In the genomic region with DNA sequence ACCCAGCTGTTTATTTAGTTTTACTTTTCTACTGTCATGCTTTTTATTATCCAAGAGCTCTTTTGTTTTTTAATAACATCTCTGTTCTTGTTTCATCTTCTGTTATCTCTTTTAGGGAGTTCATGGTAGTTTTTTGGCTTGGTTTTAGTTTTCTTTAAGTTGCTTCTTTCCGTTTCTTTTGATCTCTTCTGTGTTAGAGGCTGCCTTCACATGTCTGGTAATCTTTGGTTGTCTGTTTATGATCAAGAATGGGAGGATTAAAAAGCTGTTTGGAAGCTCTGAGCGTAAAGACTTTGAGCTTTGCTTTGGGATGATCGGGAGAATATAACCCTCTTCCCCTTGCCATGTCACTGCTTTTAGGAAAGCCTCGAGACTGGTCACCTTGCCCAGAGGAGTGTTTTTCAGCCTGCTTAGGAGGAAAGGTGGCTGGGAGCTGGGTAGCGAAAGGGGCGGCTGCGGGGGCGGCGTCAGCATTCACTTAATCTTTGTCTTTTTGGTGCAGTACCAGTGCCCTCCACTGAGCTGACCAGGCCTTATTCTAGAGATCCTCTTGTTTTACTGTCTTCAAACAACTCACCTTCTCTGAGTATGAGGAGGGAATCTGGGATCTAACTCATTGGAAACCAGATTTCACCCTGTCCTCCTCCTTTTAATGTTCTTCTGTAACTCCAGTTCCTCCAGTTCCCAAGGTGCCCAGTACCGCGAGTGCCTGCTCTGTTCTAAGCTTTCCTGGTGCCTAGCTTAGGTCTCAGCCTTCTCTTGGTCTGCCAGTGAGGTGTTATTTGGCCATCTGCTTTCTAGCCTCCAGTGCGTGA, we compare ENCODE assay signal across 8 cellular contexts.
A peak's percentile ranks its signal among the peaks of the same experiment; 100 is the strongest.
DNase-seq lines count a peak whose midpoint lies in the region; ATAC-seq and TF ChIP-seq lines count a peak whose summit lies in the region.

No MANE protein-coding gene starts in this region.

- peaks cover 84% of the 10 kb centered on the region for H3K4me1 Mint-ChIP-seq in activated naive CD8-positive, alpha-beta T cell (ENCODE audit: low read depth)

- ATAC-seq in GM18868 (IDR thresholded peaks at IDR 0.05; ENCODE audit: unreplicated experiment) (peak; percentile 55), SK-N-SH treated with all-trans-retinoic acid at 6 μM for 48 hours (peak; percentile 99), HG02852 (IDR thresholded peaks at IDR 0.05; ENCODE audit: unreplicated experiment) (no peak)

- H3K27me3 Mint-ChIP-seq in activated naive CD8-positive, alpha-beta T cell = no peaks in the 10 kb centered on the region

- H3K9me3 Mint-ChIP-seq in activated naive CD8-positive, alpha-beta T cell (ENCODE audit: low read depth) = no peaks in the 10 kb centered on the region

- peak overlapping the region; percentile 97 for H3K27ac Mint-ChIP-seq in activated naive CD8-positive, alpha-beta T cell

- DNase-seq in iPS-NIHi11 (ENCODE audit: low spot score) (peak; percentile 93), NCI-H748 treated with DMSO at 0.1 percent for 48 hours (lab: John Stamatoyannopoulos, UW) (no peak), NCI-H128 (lab: John Stamatoyannopoulos, UW; ENCODE audit: unreplicated experiment) (no peak)
- DNase-seq in stimulated activated CD4-positive, alpha-beta T cell treated with anti-CD3 and anti-CD28 coated beads, Interleukin-1b, Interleukin-23, amount 100 ng/mL, for 48 hours = peak; percentile 62

- peak overlapping the region; percentile 90 for H3K4me3 Mint-ChIP-seq in activated naive CD8-positive, alpha-beta T cell

- peaks cover 22% of the 10 kb centered on the region for H3K36me3 Mint-ChIP-seq in activated naive CD8-positive, alpha-beta T cell

TF ChIP-seq in SK-N-SH treated with all-trans-retinoic acid at 6 μM for 48 hours, 23 proteins besides CTCF, POLR2A, EP300 and RAD21:
- TF ChIP-seq CSDC2 (CRISPR knock-in tag; IDR thresholded peaks at IDR 0.05) (no peak), TOX (CRISPR knock-in tag; IDR thresholded peaks at IDR 0.05; ENCODE audit: borderline replicate concordance) (no peak), ISL1 (CRISPR knock-in tag; IDR thresholded peaks at IDR 0.05) (no peak), ZNF8 (CRISPR knock-in tag; IDR thresholded peaks at IDR 0.05) (no peak), ZC3H10 (CRISPR knock-in tag; IDR thresholded peaks at IDR 0.05) (no peak), CSRNP3 (CRISPR knock-in tag; IDR thresholded peaks at IDR 0.05) (no peak), TCF4 (CRISPR knock-in tag; IDR thresholded peaks at IDR 0.05; ENCODE audit: borderline replicate concordance) (no peak), OSR1 (CRISPR knock-in tag; IDR thresholded peaks at IDR 0.05) (no peak), GLIS3 (CRISPR knock-in tag; IDR thresholded peaks at IDR 0.05) (no peak), SNAI2 (CRISPR knock-in tag; IDR thresholded peaks at IDR 0.05) (no peak), PATZ1 (CRISPR knock-in tag; IDR thresholded peaks at IDR 0.05; ENCODE audit: borderline replicate concordance) (no peak), ARNTL (CRISPR knock-in tag; IDR thresholded peaks at IDR 0.05; ENCODE audit: borderline replicate concordance, low read depth) (no peak), ZFP30 (CRISPR knock-in tag; IDR thresholded peaks at IDR 0.05) (no peak), ZNF565 (CRISPR knock-in tag; conservative IDR thresholded peaks at IDR 0.05; ENCODE audit: low read depth) (no peak), ZNF70 (CRISPR knock-in tag; IDR thresholded peaks at IDR 0.05) (no peak), ESRRG (CRISPR knock-in tag; IDR thresholded peaks at IDR 0.05) (no peak), RARB (CRISPR knock-in tag; IDR thresholded peaks at IDR 0.05) (no peak)
- TF ChIP-seq, protein P1, sequence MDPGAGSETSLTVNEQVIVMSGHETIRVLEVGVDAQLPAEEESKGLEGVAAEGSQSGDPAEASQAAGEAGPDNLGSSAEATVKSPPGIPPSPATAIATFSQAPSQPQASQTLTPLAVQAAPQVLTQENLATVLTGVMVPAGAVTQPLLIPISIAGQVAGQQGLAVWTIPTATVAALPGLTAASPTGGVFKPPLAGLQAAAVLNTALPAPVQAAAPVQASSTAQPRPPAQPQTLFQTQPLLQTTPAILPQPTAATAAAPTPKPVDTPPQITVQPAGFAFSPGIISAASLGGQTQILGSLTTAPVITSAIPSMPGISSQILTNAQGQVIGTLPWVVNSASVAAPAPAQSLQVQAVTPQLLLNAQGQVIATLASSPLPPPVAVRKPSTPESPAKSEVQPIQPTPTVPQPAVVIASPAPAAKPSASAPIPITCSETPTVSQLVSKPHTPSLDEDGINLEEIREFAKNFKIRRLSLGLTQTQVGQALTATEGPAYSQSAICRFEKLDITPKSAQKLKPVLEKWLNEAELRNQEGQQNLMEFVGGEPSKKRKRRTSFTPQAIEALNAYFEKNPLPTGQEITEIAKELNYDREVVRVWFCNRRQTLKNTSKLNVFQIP (CRISPR knock-in tag; IDR thresholded peaks at IDR 0.05; ENCODE audit: borderline replicate concordance, low read depth) = no peak

Comparison
In these comparisons a context has a peak if more than half of its experiments do, and no peak if none do; other contexts are left out.
1. DNase-seq: peak in iPS-NIHi11 (single experiment) and stimulated activated CD4-positive, alpha-beta T cell treated with anti-CD3 and anti-CD28 coated beads, Interleukin-1b, Interleukin-23, amount 100 ng/mL, for 48 hours (single experiment); none in NCI-H748 treated with DMSO at 0.1 percent for 48 hours (single experiment) and NCI-H128 (single experiment).